In genomic region chr9:92952861-92953620, GRCh38 we compare ENCODE assay signal across 13 cellular contexts. TPM values are rescaled to one million over a fixed set of nuclear protein-coding genes. Genes with fewer than 3 reads are reported as not detected.
DNase-seq lines count a peak whose midpoint lies in the region; ATAC-seq, FAIRE-seq and TF ChIP-seq lines count a peak whose summit lies in the region.
"Had no signal": no experiment of that assay in that cellular context is flagged by ENCODE, and none has a peak within 500 bp of the region (broad histone marks: within the 10 kb centered on the region; RNA-seq: fewer than 3 reads in every experiment).

No MANE protein-coding gene starts in this region.

- no peaks in the 10 kb centered on the region for H3K9me3 Mint-ChIP-seq in activated naive CD4-positive, alpha-beta T cell treated with anti-CD3 and anti-CD28 coated beads, Interleukin-2, amount 50 U/mL, for 24 hours
- no peaks in the 10 kb centered on the region for H3K9me3 Mint-ChIP-seq in stimulated activated naive CD8-positive, alpha-beta T cell treated with anti-CD3 and anti-CD28 coated beads, Interleukin-15, amount 100 ng/mL, for 72 hours
- H3K9me3 Mint-ChIP-seq: H9 had no signal

- H3K4me3 Mint-ChIP-seq in activated naive CD4-positive, alpha-beta T cell treated with anti-CD3 and anti-CD28 coated beads, Interleukin-2, amount 50 U/mL, for 24 hours = peak overlapping the region; percentile 78
- peak overlapping the region; percentile 80 to 82 for H3K4me3 Mint-ChIP-seq in stimulated activated naive CD8-positive, alpha-beta T cell treated with anti-CD3 and anti-CD28 coated beads, Interleukin-15, amount 100 ng/mL, for 72 hours
- H3K4me3 Mint-ChIP-seq: H9 had no signal

- DNase-seq in activated naive CD4-positive, alpha-beta T cell treated with Interleukin-2 at 50 U/mL for 16 hours = no peak
- DNase-seq in NCI-H510A (lab: John Stamatoyannopoulos, UW) (peak; percentile 43), bronchial epithelial cell (ENCODE audit: low read depth) (peak; percentile 51), nucleus accumbens (lab: John Stamatoyannopoulos, UW) (no peak), AG08396 (ENCODE audit: low spot score) (no peak)
- DNase-seq in stimulated activated naive CD8-positive, alpha-beta T cell treated with anti-CD3 and anti-CD28 coated beads, Interleukin-15, amount 100 ng/mL, for 72 hours = no peak
- DNase-seq: H9, left ventricle myocardium superior, OCI-M1 had no signal

- H3K27ac Mint-ChIP-seq in activated naive CD4-positive, alpha-beta T cell treated with anti-CD3 and anti-CD28 coated beads, Interleukin-2, amount 50 U/mL, for 24 hours = peak overlapping the region; percentile 96
- H3K27ac Mint-ChIP-seq in stimulated activated naive CD8-positive, alpha-beta T cell treated with anti-CD3 and anti-CD28 coated beads, Interleukin-15, amount 100 ng/mL, for 72 hours = no peak overlapping the region

- no peaks in the 10 kb centered on the region for H3K36me3 Mint-ChIP-seq in activated naive CD4-positive, alpha-beta T cell treated with anti-CD3 and anti-CD28 coated beads, Interleukin-2, amount 50 U/mL, for 24 hours

- H3K4me3 ChIP-seq in bronchial epithelial cell (ENCODE audit: low read depth, low read length) = no peak overlapping the region
- H3K4me3 ChIP-seq: vagina had no signal

- ATAC-seq in stimulated activated naive CD8-positive, alpha-beta T cell treated with anti-CD3 and anti-CD28 coated beads, Interleukin-15, amount 100 ng/mL, for 72 hours = no peak
- no peak for ATAC-seq in GM21619 (IDR thresholded peaks at IDR 0.05; ENCODE audit: unreplicated experiment)

- no peak for FAIRE-seq in bronchial epithelial cell (lab: Jason Lieb, UNC)
- FAIRE-seq: GM18507 had no signal

- H3K27me3 Mint-ChIP-seq in activated naive CD4-positive, alpha-beta T cell treated with anti-CD3 and anti-CD28 coated beads, Interleukin-2, amount 50 U/mL, for 24 hours = no peaks in the 10 kb centered on the region
- H3K27me3 Mint-ChIP-seq in stimulated activated naive CD8-positive, alpha-beta T cell treated with anti-CD3 and anti-CD28 coated beads, Interleukin-15, amount 100 ng/mL, for 72 hours = no peaks in the 10 kb centered on the region

- no peaks in the 10 kb centered on the region for H3K27me3 ChIP-seq in bronchial epithelial cell (ENCODE audit: control insufficient read depth, insufficient read depth, low read length)
- H3K27me3 ChIP-seq: vagina had no signal

- H3K4me1 Mint-ChIP-seq in activated naive CD4-positive, alpha-beta T cell treated with anti-CD3 and anti-CD28 coated beads, Interleukin-2, amount 50 U/mL, for 24 hours = peaks cover 94% of the 10 kb centered on the region
- H3K4me1 Mint-ChIP-seq in stimulated activated naive CD8-positive, alpha-beta T cell treated with anti-CD3 and anti-CD28 coated beads, Interleukin-15, amount 100 ng/mL, for 72 hours = peaks cover 74% of the 10 kb centered on the region

- no peaks in the 10 kb centered on the region for H3K36me3 ChIP-seq in bronchial epithelial cell (ENCODE audit: control insufficient read depth, insufficient read depth, low read length)
- H3K36me3 ChIP-seq: vagina had no signal

- TF ChIP-seq CTCF in bronchial epithelial cell (IDR thresholded peaks at IDR 0.05; ENCODE audit: insufficient read depth, low read length, severe bottlenecking) = no peak

RNA-seq across cellular contexts. Expression of gene FGD3, which starts 5.7 kb away (rescaled TPM):
- total RNA-seq in bronchial epithelial cell = 0.26 and 1.0 TPM in 2 replicates

Comparison
In these comparisons a context has a peak if more than half of its experiments do, and no peak if none do; other contexts are left out.
1. DNase-seq: peak in NCI-H510A (single experiment) and bronchial epithelial cell (single experiment); none in activated naive CD4-positive, alpha-beta T cell treated with Interleukin-2 at 50 U/mL for 16 hours (single experiment), stimulated activated naive CD8-positive, alpha-beta T cell treated with anti-CD3 and anti-CD28 coated beads, Interleukin-15, amount 100 ng/mL, for 72 hours (0 of 2), nucleus accumbens (0 of 56) and AG08396 (single experiment).